20 cellular contexts compared by ENCODE assay signal in genomic region chr5:82605441-82605973, GRCh38.
DNase-seq lines count a peak whose midpoint lies in the region; ATAC-seq and TF ChIP-seq lines count a peak whose summit lies in the region.
"Had no signal": no experiment of that assay in that cellular context is flagged by ENCODE, and none has a peak within 500 bp of the region (broad histone marks: within the 10 kb centered on the region; RNA-seq: fewer than 3 reads in every experiment).

No MANE protein-coding gene starts in this region.

- H2AFZ ChIP-seq in DND-41 (ENCODE audit: low read depth, low read length) (no peak overlapping the region), Karpas-422 (ENCODE audit: low read length) (no peak overlapping the region)

- DNase-seq in DND-41, result no peak
- DNase-seq in Karpas-422, result peak; percentile 50
- DNase-seq in mucosa of descending colon, result no peak
- DNase-seq in naive thymus-derived CD4-positive, alpha-beta T cell, result no peak
- DNase-seq in COLO829 (ENCODE audit: low spot score), result no peak
- DNase-seq in MV-4-11 (lab: John Stamatoyannopoulos, UW), result no peak
- DNase-seq in left colon, result no peak
- DNase-seq: Caco-2, GF-D8, KG1, NCI-H1048, NCI-H1436, NCI-H2029, NCI-H2171 treated with DMSO at 0.1 percent for 48 hours, NCI-H446 treated with DMSO at 0.1 percent for 48 hours, Right ventricle myocardium superior had no signal

- H3K36me3 Mint-ChIP-seq in naive thymus-derived CD4-positive, alpha-beta T cell, result peaks cover 0 to 3% (median 0%) of the 10 kb centered on the region in 5 donors

- H3K27ac ChIP-seq in DND-41 (ENCODE audit: low read length), result peak overlapping the region; percentile 56
- no peak overlapping the region for H3K27ac ChIP-seq in Karpas-422 (ENCODE audit: low read length)
- no peak overlapping the region for H3K27ac ChIP-seq in naive thymus-derived CD4-positive, alpha-beta T cell (ENCODE audit: low read depth, low read length)
- H3K27ac ChIP-seq: SK-N-MC had no signal

- H4K20me1 ChIP-seq in DND-41 (ENCODE audit: insufficient read depth, low read length) (no peaks in the 10 kb centered on the region), Karpas-422 (ENCODE audit: insufficient read depth, low read depth, low read length) (no peaks in the 10 kb centered on the region)

- H3K4me1 ChIP-seq in DND-41 (ENCODE audit: insufficient read depth, low read length), result peaks cover 64% of the 10 kb centered on the region
- H3K4me1 ChIP-seq in Karpas-422 (ENCODE audit: low read length), result peaks cover 14% of the 10 kb centered on the region
- H3K4me1 ChIP-seq in mucosa of descending colon (ENCODE audit: low read depth), result peaks cover 12% of the 10 kb centered on the region
- no peaks in the 10 kb centered on the region for H3K4me1 ChIP-seq in naive thymus-derived CD4-positive, alpha-beta T cell (ENCODE audit: control insufficient read depth in 2 of 2, insufficient read depth in 2 of 2, low read length in 2 of 2)

- H3K9me2 ChIP-seq in Karpas-422 (replicated peaks; ENCODE audit: insufficient read depth, low read length), result no peaks in the 10 kb centered on the region

- POLR2A ChIA-PET in naive thymus-derived CD4-positive, alpha-beta T cell (lab: Charles Lee), result no interaction called here

- peaks cover 0 to 8% (median 0%) of the 10 kb centered on the region in 7 donors for H3K4me1 Mint-ChIP-seq in naive thymus-derived CD4-positive, alpha-beta T cell
- H3K4me1 Mint-ChIP-seq: B cell had no signal

- intact Hi-C loops in mucosa of descending colon (cut with DNase I, micrococcal nuclease), result no loop called here
- intact Hi-C loops in naive thymus-derived CD4-positive, alpha-beta T cell (cut with micrococcal nuclease), result no loop called here
- intact Hi-C loops in left colon (cut with DNase I, micrococcal nuclease), result no loop called here

- H3K9ac ChIP-seq in DND-41 (ENCODE audit: low read depth, low read length) (no peak overlapping the region), Karpas-422 (ENCODE audit: low read length) (no peak overlapping the region)

- H3K9me3 ChIP-seq in DND-41 (ENCODE audit: insufficient read depth, low read length, severe bottlenecking), result no peaks in the 10 kb centered on the region
- H3K9me3 ChIP-seq in Karpas-422 (ENCODE audit: low read length), result no peaks in the 10 kb centered on the region
- H3K9me3 ChIP-seq in mucosa of descending colon, result no peaks in the 10 kb centered on the region
- H3K9me3 ChIP-seq in naive thymus-derived CD4-positive, alpha-beta T cell (ENCODE audit: control insufficient read depth in 2 of 3, low read length in 3 of 3), result no peaks in the 10 kb centered on the region
- H3K9me3 ChIP-seq: Caco-2 had no signal

- H3K4me3 ChIP-seq in DND-41 (ENCODE audit: low read depth in 1 of 2, low read length in 2 of 2), result no peak overlapping the region
- no peak overlapping the region for H3K4me3 ChIP-seq in Karpas-422 (ENCODE audit: low read length)
- H3K4me3 ChIP-seq in mucosa of descending colon, result no peak overlapping the region
- no peak overlapping the region for H3K4me3 ChIP-seq in naive thymus-derived CD4-positive, alpha-beta T cell (ENCODE audit: low read length)
- H3K4me3 ChIP-seq: SK-N-MC had no signal

- peaks cover 0 to 37% (median 6%) of the 10 kb centered on the region in 11 donors for H3K9me3 Mint-ChIP-seq in naive thymus-derived CD4-positive, alpha-beta T cell

- no peaks in the 10 kb centered on the region for H3K27me3 ChIP-seq in DND-41 (ENCODE audit: insufficient read depth, low read length, poor library complexity)
- no peaks in the 10 kb centered on the region for H3K27me3 ChIP-seq in Karpas-422 (ENCODE audit: low read length)
- no peaks in the 10 kb centered on the region for H3K27me3 ChIP-seq in naive thymus-derived CD4-positive, alpha-beta T cell (ENCODE audit: control insufficient read depth in 2 of 2, insufficient read depth in 2 of 2, low read length in 2 of 2)

- CTCF ChIA-PET in naive thymus-derived CD4-positive, alpha-beta T cell (lab: Charles Lee), result no interaction called here

- H3K4me3 Mint-ChIP-seq in naive thymus-derived CD4-positive, alpha-beta T cell, result no peak overlapping the region
- H3K4me3 Mint-ChIP-seq: B cell had no signal

- H3K27me3 Mint-ChIP-seq in naive thymus-derived CD4-positive, alpha-beta T cell, result peaks cover 11 to 39% (median 20%) of the 10 kb centered on the region in 5 donors
- H3K27me3 Mint-ChIP-seq: B cell had no signal

- H3K36me3 ChIP-seq in DND-41 (ENCODE audit: insufficient read depth, low read length), result no peaks in the 10 kb centered on the region
- H3K36me3 ChIP-seq in Karpas-422 (ENCODE audit: insufficient read depth, low read length), result no peaks in the 10 kb centered on the region
- no peaks in the 10 kb centered on the region for H3K36me3 ChIP-seq in mucosa of descending colon (ENCODE audit: low read depth)
- H3K36me3 ChIP-seq in naive thymus-derived CD4-positive, alpha-beta T cell (ENCODE audit: control insufficient read depth in 2 of 3, insufficient read depth in 3 of 3, low read length in 3 of 3), result no peaks in the 10 kb centered on the region

- H3K79me2 ChIP-seq in DND-41 (ENCODE audit: insufficient read depth, low read length) (no peaks in the 10 kb centered on the region), Karpas-422 (ENCODE audit: low read length) (no peaks in the 10 kb centered on the region)

- no peak overlapping the region for H3K27ac Mint-ChIP-seq in naive thymus-derived CD4-positive, alpha-beta T cell
- H3K27ac Mint-ChIP-seq: B cell had no signal

- no peak for ATAC-seq in DND-41 (ENCODE audit: insufficient read depth, low read depth)
- ATAC-seq in GM19025 (IDR thresholded peaks at IDR 0.05; ENCODE audit: low read depth, unreplicated experiment), result peak; percentile 47
- ATAC-seq in mucosa of descending colon, result peak; percentile 25
- ATAC-seq in naive thymus-derived CD4-positive, alpha-beta T cell, result no peak
- ATAC-seq in left colon, result no peak
- ATAC-seq: Panc1 had no signal

- H3K4me2 ChIP-seq in DND-41 (ENCODE audit: insufficient read depth, low read length) (no peak overlapping the region), Karpas-422 (ENCODE audit: low read depth, low read length, poor library complexity, severe bottlenecking) (no peak overlapping the region)

- TF ChIP-seq CTCF in DND-41 (IDR thresholded peaks at IDR 0.05; ENCODE audit: borderline replicate concordance, extremely low read depth, low read length, poor library complexity, severe bottlenecking) (peak; percentile 26), mucosa of descending colon (IDR thresholded peaks at IDR 0.05) (no peak)

Comparison
In these comparisons a context has a peak if more than half of its experiments do, and no peak if none do; other contexts are left out.
1. ATAC-seq: peak in GM19025 (single experiment) and mucosa of descending colon (single experiment); none in DND-41 (single experiment), naive thymus-derived CD4-positive, alpha-beta T cell (single experiment) and left colon (single experiment).